Comparison of ENCODE assay signal across 2 cellular contexts in genomic region chr13:80345771-80346510, GRCh38.
TF ChIP-seq lines count a peak whose summit lies in the region.

No MANE protein-coding gene starts in this region.

TF ChIP-seq in HepG2, 621 proteins besides CTCF, POLR2A, EP300 and RAD21:
- no peak for TF ChIP-seq PRPF4 (IDR thresholded peaks at IDR 0.05; ENCODE audit: low read depth, low read length, poor library complexity, severe bottlenecking)
- TF ChIP-seq NR2F6 (IDR thresholded peaks at IDR 0.05), result no peak
- 0 out of 2 replicates have a peak, but pooled peaks have one; percentile 20 for TF ChIP-seq NR2F6 (CRISPR knock-in tag; IDR thresholded peaks at IDR 0.05)

TF ChIP-seq in GM12878, 131 proteins besides CTCF, POLR2A, EP300 and RAD21:
- TF ChIP-seq SMARCA5 (IDR thresholded peaks at IDR 0.05), result peak; percentile 43; the same call in 1 of the 2 replicates
- peak; percentile 73 for TF ChIP-seq NBN (IDR thresholded peaks at IDR 0.05)
- peak; percentile 30; the same call in 1 of the 2 replicates for TF ChIP-seq ATF7 (IDR thresholded peaks at IDR 0.05; ENCODE audit: low read depth)
- TF ChIP-seq NR2F1 (conservative IDR thresholded peaks at IDR 0.05), result peak; percentile 62
- TF ChIP-seq CHD2 (IDR thresholded peaks at IDR 0.05; ENCODE audit: borderline replicate concordance, low read depth, low read length), result no peak
- peak; percentile 19 for TF ChIP-seq GATAD2B (conservative IDR thresholded peaks at IDR 0.05; ENCODE audit: low read depth)
- TF ChIP-seq STAT3 (IDR thresholded peaks at IDR 0.05; ENCODE audit: low read depth, low read length), result no peak
- no peak; the same call in 1 of the 2 replicates for TF ChIP-seq IKZF1 (conservative IDR thresholded peaks at IDR 0.05)
- TF ChIP-seq ZNF384 (IDR thresholded peaks at IDR 0.05; ENCODE audit: borderline replicate concordance, low read depth, low read length), result peak; percentile 90
- TF ChIP-seq HDGF (IDR thresholded peaks at IDR 0.05), result 0 out of 2 replicates have a peak, but pooled peaks have one; percentile 16
- TF ChIP-seq BHLHE40 (IDR thresholded peaks at IDR 0.05; ENCODE audit: borderline replicate concordance in 1 of 2, low read depth in 2 of 2, low read length in 1 of 2), result 0 out of 4 replicates have a peak, but pooled peaks of 1 of the 2 experiments have one; percentile 26
- peak; percentile 41; the same call in 1 of the 2 replicates for TF ChIP-seq RUNX3 (IDR thresholded peaks at IDR 0.05; ENCODE audit: low read length)
- TF ChIP-seq HCFC1 (IDR thresholded peaks at IDR 0.05; ENCODE audit: low read length), result no peak
- TF ChIP-seq, protein P1, sequence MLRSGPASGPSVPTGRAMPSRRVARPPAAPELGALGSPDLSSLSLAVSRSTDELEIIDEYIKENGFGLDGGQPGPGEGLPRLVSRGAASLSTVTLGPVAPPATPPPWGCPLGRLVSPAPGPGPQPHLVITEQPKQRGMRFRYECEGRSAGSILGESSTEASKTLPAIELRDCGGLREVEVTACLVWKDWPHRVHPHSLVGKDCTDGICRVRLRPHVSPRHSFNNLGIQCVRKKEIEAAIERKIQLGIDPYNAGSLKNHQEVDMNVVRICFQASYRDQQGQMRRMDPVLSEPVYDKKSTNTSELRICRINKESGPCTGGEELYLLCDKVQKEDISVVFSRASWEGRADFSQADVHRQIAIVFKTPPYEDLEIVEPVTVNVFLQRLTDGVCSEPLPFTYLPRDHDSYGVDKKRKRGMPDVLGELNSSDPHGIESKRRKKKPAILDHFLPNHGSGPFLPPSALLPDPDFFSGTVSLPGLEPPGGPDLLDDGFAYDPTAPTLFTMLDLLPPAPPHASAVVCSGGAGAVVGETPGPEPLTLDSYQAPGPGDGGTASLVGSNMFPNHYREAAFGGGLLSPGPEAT (IDR thresholded peaks at IDR 0.05; ENCODE audit: low read depth), result 0 out of 2 replicates have a peak, but pooled peaks have one; percentile 24
- 0 out of 2 replicates have a peak, but pooled peaks have one; percentile 44 for TF ChIP-seq PAX5 (IDR thresholded peaks at IDR 0.05; ENCODE audit: borderline replicate concordance, low read depth, low read length)
TF ChIP-seq in GM12878: peak in this region for 11.
